ENCODE assay signal across 1 cellular context in the genomic region with DNA sequence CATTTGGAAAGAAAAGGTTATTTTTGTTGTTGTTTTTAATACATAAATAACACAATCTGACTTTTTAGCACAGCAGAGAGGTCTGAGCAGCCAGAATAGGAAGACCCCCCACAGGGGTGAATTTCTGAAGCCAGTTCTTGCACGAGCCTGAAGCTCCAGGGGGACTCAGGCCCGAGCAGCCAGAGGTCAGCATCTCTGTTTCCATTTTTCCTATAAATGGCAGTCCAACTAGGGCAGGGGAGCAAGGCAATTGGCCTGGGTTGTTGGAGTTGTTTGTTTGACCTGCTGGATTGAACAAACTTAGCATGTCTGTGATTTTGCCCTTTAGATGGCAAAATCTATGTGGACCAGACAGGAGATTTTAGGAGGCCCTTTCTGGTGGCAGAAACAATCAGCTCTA.
TF ChIP-seq lines count a peak whose summit lies in the region.

No MANE protein-coding gene starts in this region.

TF ChIP-seq in IMR-90, 13 proteins besides CTCF, POLR2A, EP300 and RAD21 (continued from another document):
- no peak for TF ChIP-seq MAFK (IDR thresholded peaks at IDR 0.05; ENCODE audit: low read depth, low read length)
- TF ChIP-seq RFX5 (IDR thresholded peaks at IDR 0.05; ENCODE audit: low read depth, low read length): no peak
- TF ChIP-seq BHLHE40 (IDR thresholded peaks at IDR 0.05; ENCODE audit: low read depth, low read length): no peak
- TF ChIP-seq FOS (IDR thresholded peaks at IDR 0.05; ENCODE audit: low read depth, low read length): no peak
- TF ChIP-seq SMC3 (IDR thresholded peaks at IDR 0.05; ENCODE audit: low read depth, low read length): no peak
- no peak for TF ChIP-seq RCOR1 (IDR thresholded peaks at IDR 0.05; ENCODE audit: insufficient replicate concordance, low read length)
- TF ChIP-seq CHD1 (IDR thresholded peaks at IDR 0.05; ENCODE audit: low read depth, low read length): no peak
- no peak for TF ChIP-seq MAZ (IDR thresholded peaks at IDR 0.05; ENCODE audit: borderline replicate concordance, low read depth, low read length)
- TF ChIP-seq NFE2L2 (IDR thresholded peaks at IDR 0.05; ENCODE audit: low read depth, low read length): no peak
